In genomic region chr18:34315953-34316352, GRCh38 we compare ENCODE assay signal across 31 cellular contexts.
A peak's percentile ranks its signal among the peaks of the same experiment; 100 is the strongest.
DNase-seq lines count a peak whose midpoint lies in the region; ATAC-seq, FAIRE-seq and TF ChIP-seq lines count a peak whose summit lies in the region.
"Had no signal": no experiment of that assay in that cellular context is flagged by ENCODE, and none has a peak within 500 bp of the region (broad histone marks: within the 10 kb centered on the region; RNA-seq: fewer than 3 reads in every experiment).

No MANE protein-coding gene starts in this region.

- H3K4me3 Mint-ChIP-seq in activated naive CD4-positive, alpha-beta T cell treated with anti-CD3 and anti-CD28 coated beads, Interleukin-2, amount 50 U/mL, for 24 hours = no peak overlapping the region
- H3K4me3 Mint-ChIP-seq in activated naive CD4-positive, alpha-beta T cell treated with anti-CD3 and anti-CD28 coated beads for 36 hours = no peak overlapping the region
- H3K4me3 Mint-ChIP-seq: B cell; CD14-positive monocyte; CD4-positive, alpha-beta memory T cell; CD4-positive, alpha-beta T cell; CD4-positive, CD25-positive, alpha-beta regulatory T cell; CD8-positive, alpha-beta memory T cell; CD8-positive, alpha-beta T cell had no signal

- peak; percentile 29 for ATAC-seq in HG03432 (IDR thresholded peaks at IDR 0.05; ENCODE audit: unreplicated experiment)
- ATAC-seq in GM12878 = no peak
- no peak for ATAC-seq in GM18873 (IDR thresholded peaks at IDR 0.05; ENCODE audit: low FRiP score, unreplicated experiment)
- ATAC-seq: A549; CD8-positive, alpha-beta T cell had no signal

- SMC1A ChIA-PET in GM12878 (lab: Charles Lee; ENCODE audit: uncharacterized antibody, unreplicated experiment) = interaction anchor here (0.9 to 12.6 kb wide), 15 partner anchors 9 to 477 kb away, joined by 3 to 301 read pairs (median 5); partner anchors contain the start of gene NOL4

- H3K27ac Mint-ChIP-seq in activated naive CD4-positive, alpha-beta T cell treated with anti-CD3 and anti-CD28 coated beads, Interleukin-2, amount 50 U/mL, for 24 hours = peak overlapping the region; percentile 72
- H3K27ac Mint-ChIP-seq in activated naive CD4-positive, alpha-beta T cell treated with anti-CD3 and anti-CD28 coated beads for 36 hours = no peak overlapping the region
- H3K27ac Mint-ChIP-seq: B cell; CD14-positive monocyte; CD4-positive, alpha-beta memory T cell; CD4-positive, alpha-beta T cell; CD4-positive, CD25-positive, alpha-beta regulatory T cell; CD8-positive, alpha-beta memory T cell; CD8-positive, alpha-beta T cell had no signal

- no peaks in the 10 kb centered on the region for H3K4me1 Mint-ChIP-seq in activated naive CD4-positive, alpha-beta T cell treated with anti-CD3 and anti-CD28 coated beads, Interleukin-2, amount 50 U/mL, for 24 hours
- no peaks in the 10 kb centered on the region for H3K4me1 Mint-ChIP-seq in activated naive CD4-positive, alpha-beta T cell treated with anti-CD3 and anti-CD28 coated beads for 36 hours (ENCODE audit: low read depth)
- H3K4me1 Mint-ChIP-seq: B cell; CD14-positive monocyte; CD4-positive, alpha-beta memory T cell; CD4-positive, CD25-positive, alpha-beta regulatory T cell; CD8-positive, alpha-beta memory T cell had no signal

- no peaks in the 10 kb centered on the region for H3K36me3 ChIP-seq in GM12878 (ENCODE audit: control insufficient read depth in 2 of 2, insufficient read depth in 2 of 2, low read length in 1 of 2)
- H3K36me3 ChIP-seq: BE2C; BLaER1; BLaER1 treated with 17β-estradiol and CSF1 and Interleukin-3, amounts not matched to agents 10 nM and 100 nM had no signal

- in situ Hi-C loops in GM12878 (cut with MboI) = no loop called here

- no peaks in the 10 kb centered on the region for H4K20me1 ChIP-seq in GM12878 (ENCODE audit: control insufficient read depth, insufficient read depth)
- H4K20me1 ChIP-seq: BLaER1; BLaER1 treated with 17β-estradiol and CSF1 and Interleukin-3, amounts not matched to agents 10 nM and 100 nM had no signal

- BruUV-seq in GM12878 (replicated peaks; lab: Mats Ljungman, UMichigan) = no TSS peak

- no peaks in the 10 kb centered on the region for H3K27me3 Mint-ChIP-seq in activated naive CD4-positive, alpha-beta T cell treated with anti-CD3 and anti-CD28 coated beads, Interleukin-2, amount 50 U/mL, for 24 hours
- H3K27me3 Mint-ChIP-seq in activated naive CD4-positive, alpha-beta T cell treated with anti-CD3 and anti-CD28 coated beads for 36 hours (ENCODE audit: low read depth) = no peaks in the 10 kb centered on the region
- H3K27me3 Mint-ChIP-seq: B cell; CD4-positive, alpha-beta memory T cell; CD4-positive, alpha-beta T cell; CD4-positive, CD25-positive, alpha-beta regulatory T cell had no signal

- FAIRE-seq in GM12878 (lab: Jason Lieb, UNC) = no peak
- FAIRE-seq: A204.1, A549 had no signal

- H3K27me3 ChIP-seq in GM12878 (replicated peaks in 1 of 2; ENCODE audit: control insufficient read depth in 2 of 2, insufficient read depth in 2 of 2, low read length in 1 of 2) = no peaks in the 10 kb centered on the region
- H3K27me3 ChIP-seq: BE2C; BLaER1; BLaER1 treated with 17β-estradiol and CSF1 and Interleukin-3, amounts not matched to agents 10 nM and 100 nM had no signal

- no peaks in the 10 kb centered on the region; the same call in 2 of the 3 replicates for H3K9me3 ChIP-seq in GM12878 (replicated peaks; ENCODE audit: control insufficient read depth, insufficient read depth, low read length)
- H3K9me3 ChIP-seq: A549; BE2C; BLaER1; BLaER1 treated with 17β-estradiol and CSF1 and Interleukin-3, amounts not matched to agents 10 nM and 100 nM; Caco-2 had no signal

- POLR2A ChIA-PET in GM12878 (lab: Charles Lee) = interaction anchor here (1.0 to 2.7 kb wide), 3 partner anchors 16 to 91 kb away, joined by 3 to 16 read pairs (median 3); partner anchors contain the start of gene NOL4

- H3K4me2 ChIP-seq in GM12878 (ENCODE audit: control insufficient read depth, insufficient read depth) = no peak overlapping the region
- H3K4me2 ChIP-seq: A549; BLaER1; BLaER1 treated with 17β-estradiol and CSF1 and Interleukin-3, amounts not matched to agents 10 nM and 100 nM had no signal

- H3K4me1 ChIP-seq in GM12878 (ENCODE audit: control insufficient read depth, insufficient read depth, low read length) = no peaks in the 10 kb centered on the region
- H3K4me1 ChIP-seq: A549, Caco-2 had no signal

- CTCF ChIA-PET in activated naive CD4-positive, alpha-beta T cell treated with anti-CD3 and anti-CD28 coated beads for 36 hours (lab: Charles Lee) = interaction anchor here (0.7 kb wide), 1 partner anchor 143 kb away, joined by 3 read pairs; no protein-coding TSS in a partner anchor
- CTCF ChIA-PET in GM12878 (lab: Yijun Ruan, JAX) = interaction anchor here (1.2 to 11.5 kb wide), 6 partner anchors 9 to 346 kb away, joined by 3 to 341 read pairs (median 8); partner anchors contain the start of gene NOL4

- TF ChIP-seq POLR2A in GM12878 (IDR thresholded peaks at IDR 0.05; ENCODE audit: low read depth, low read length) = no peak

- no peak for DNase-seq in activated naive CD4-positive, alpha-beta T cell treated with anti-CD3 and anti-CD28 coated beads for 36 hours
- DNase-seq in GM12878 (ENCODE audit: low read depth, low spot score) (no peak), UCSD-AML1 (lab: John Stamatoyannopoulos, UW; ENCODE audit: unreplicated experiment) (no peak)
- DNase-seq: 8988T; ACHN; AML-193; BE2C; C1 segment of cervical spinal cord; Caco-2; Calu3; CD4-positive, alpha-beta memory T cell; CD4-positive, alpha-beta T cell; CD4-positive, CD25-positive, alpha-beta regulatory T cell; CD8-positive, alpha-beta memory T cell; CD8-positive, alpha-beta T cell; COR-L47; DMS 273 treated with DMSO at 0.1 percent for 48 hours; DMS53; DND-41; EL had no signal

- intact Hi-C loops in activated naive CD4-positive, alpha-beta T cell treated with anti-CD3 and anti-CD28 coated beads for 36 hours (cut with micrococcal nuclease) = no loop called here
- intact Hi-C loops in GM12878 (cut with micrococcal nuclease; ENCODE audit: unreplicated experiment) = no loop called here

- no peak for TF ChIP-seq EP300 in GM12878 (IDR thresholded peaks at IDR 0.05; ENCODE audit: borderline replicate concordance in 1 of 2, control insufficient read depth in 1 of 2, low read depth in 2 of 2, low read length in 2 of 2)

- TF ChIP-seq CTCF in GM12878 (IDR thresholded peaks at IDR 0.05 in 2 of 3, conservative IDR thresholded peaks at IDR 0.05 in 1 of 3; ENCODE audit: control insufficient read depth in 2 of 3, extremely low read depth in 1 of 3, insufficient read depth in 1 of 3, low read depth in 3 of 3, low read length in 3 of 3) = no peak

- no peak overlapping the region for H2AFZ ChIP-seq in GM12878 (ENCODE audit: control insufficient read depth, low read depth, low read length)

- RAD21 ChIA-PET in GM12878 (lab: Charles Lee; ENCODE audit: unreplicated experiment) = interaction anchor here (0.9 to 3.7 kb wide), 10 partner anchors 15 to 476 kb away, joined by 3 to 38 read pairs (median 5); no protein-coding TSS in a partner anchor

- no peaks in the 10 kb centered on the region for H3K36me3 Mint-ChIP-seq in activated naive CD4-positive, alpha-beta T cell treated with anti-CD3 and anti-CD28 coated beads, Interleukin-2, amount 50 U/mL, for 24 hours
- H3K36me3 Mint-ChIP-seq in activated naive CD4-positive, alpha-beta T cell treated with anti-CD3 and anti-CD28 coated beads for 36 hours (ENCODE audit: low read depth) = no peaks in the 10 kb centered on the region
- H3K36me3 Mint-ChIP-seq: CD14-positive monocyte; CD4-positive, alpha-beta memory T cell; CD4-positive, CD25-positive, alpha-beta regulatory T cell; CD8-positive, alpha-beta memory T cell; CD8-positive, alpha-beta T cell had no signal

- H3K27ac ChIP-seq in GM12878 (ENCODE audit: control insufficient read depth, insufficient read depth) = no peak overlapping the region
- H3K27ac ChIP-seq: 22Rv1; A549; BLaER1; BLaER1 treated with 17β-estradiol and CSF1 and Interleukin-3, amounts not matched to agents 10 nM and 100 nM; C4-2B had no signal

- no peak overlapping the region for H3K4me3 ChIP-seq in GM12878
- H3K4me3 ChIP-seq: A549; BLaER1; BLaER1 treated with 17β-estradiol and CSF1 and Interleukin-3, amounts not matched to agents 10 nM and 100 nM had no signal

- no peak overlapping the region for H3K9ac ChIP-seq in GM12878 (ENCODE audit: control insufficient read depth, insufficient read depth, low read length)
- H3K9ac ChIP-seq: BLaER1; BLaER1 treated with 17β-estradiol and CSF1 and Interleukin-3, amounts not matched to agents 10 nM and 100 nM had no signal

- H3K9me3 Mint-ChIP-seq in activated naive CD4-positive, alpha-beta T cell treated with anti-CD3 and anti-CD28 coated beads, Interleukin-2, amount 50 U/mL, for 24 hours = peaks cover 4% of the 10 kb centered on the region
- no peaks in the 10 kb centered on the region for H3K9me3 Mint-ChIP-seq in activated naive CD4-positive, alpha-beta T cell treated with anti-CD3 and anti-CD28 coated beads for 36 hours
- H3K9me3 Mint-ChIP-seq: CD14-positive monocyte had no signal

- WGBS in GM12878 (ENCODE audit: insufficient coverage, insufficient replicate concordance, low lambda C conversion rate, missing lambda C conversion rate) = 40% methylated on average over 5 of the region's 5 CpGs

- TF ChIP-seq RAD21 in GM12878 (IDR thresholded peaks at IDR 0.05; ENCODE audit: insufficient read depth, low read depth, low read length) = no peak

- H3K79me2 ChIP-seq in GM12878 (ENCODE audit: control insufficient read depth, insufficient read depth, low read length) = no peaks in the 10 kb centered on the region

TF ChIP-seq in GM12878, 131 proteins besides CTCF, POLR2A, EP300 and RAD21:
- TF ChIP-seq NR2F1 (conservative IDR thresholded peaks at IDR 0.05) (peak; percentile 83), MXI1 (IDR thresholded peaks at IDR 0.05; ENCODE audit: low read depth, low read length) (no peak), IKZF1 (conservative IDR thresholded peaks at IDR 0.05) (peak; percentile 52), RUNX3 (IDR thresholded peaks at IDR 0.05; ENCODE audit: low read length) (peak; percentile 76), KDM1A (IDR thresholded peaks at IDR 0.05; ENCODE audit: borderline replicate concordance) (no peak)
